19 cellular contexts compared by ENCODE assay signal in genomic region chr9:133467101-133467500, GRCh38. TPM values are rescaled to one million over a fixed set of nuclear protein-coding genes. Genes with fewer than 3 reads are reported as not detected.
A peak's percentile ranks its signal among the peaks of the same experiment; 100 is the strongest.
DNase-seq lines count a peak whose midpoint lies in the region; ATAC-seq, FAIRE-seq and TF ChIP-seq lines count a peak whose summit lies in the region.
"Had no signal": no experiment of that assay in that cellular context is flagged by ENCODE, and none has a peak within 500 bp of the region (broad histone marks: within the 10 kb centered on the region; RNA-seq: fewer than 3 reads in every experiment).

No MANE protein-coding gene starts in this region.

- H3K9me3 ChIP-seq in GM12878 (replicated peaks; ENCODE audit: control insufficient read depth, insufficient read depth, low read length): no peaks in the 10 kb centered on the region
- H3K9me3 ChIP-seq: A549, BLaER1, SJCRH30 had no signal

- no peak overlapping the region for H3K27ac ChIP-seq in GM12878 (ENCODE audit: control insufficient read depth, insufficient read depth)
- no peak overlapping the region for H3K27ac ChIP-seq in RWPE1
- H3K27ac ChIP-seq: A549, BLaER1, SJCRH30 had no signal

- ATAC-seq in GM12878: no peak
- ATAC-seq: A549 had no signal

- BruUV-seq in GM12878 (replicated peaks; lab: Mats Ljungman, UMichigan): no TSS peak

- SMC1A ChIA-PET in GM12878 (lab: Charles Lee; ENCODE audit: uncharacterized antibody, unreplicated experiment): no interaction called here

- TF ChIP-seq POLR2A in GM12878 (IDR thresholded peaks at IDR 0.05; ENCODE audit: low read depth, low read length): peak; percentile 9; the same call in 1 of the 2 replicates

- no peaks in the 10 kb centered on the region for H3K36me3 Mint-ChIP-seq in neural crest cell (ENCODE audit: low read depth)
- H3K36me3 Mint-ChIP-seq: CD4-positive, alpha-beta memory T cell had no signal

- no peak overlapping the region for H3K27ac Mint-ChIP-seq in neural crest cell (ENCODE audit: unreplicated experiment)
- H3K27ac Mint-ChIP-seq: CD4-positive, alpha-beta memory T cell had no signal

- H3K4me2 ChIP-seq in GM12878 (ENCODE audit: control insufficient read depth, insufficient read depth): no peak overlapping the region
- H3K4me2 ChIP-seq: A549, BLaER1 had no signal

- TF ChIP-seq CTCF in GM12878 (IDR thresholded peaks at IDR 0.05 in 2 of 3, conservative IDR thresholded peaks at IDR 0.05 in 1 of 3; ENCODE audit: control insufficient read depth in 2 of 3, extremely low read depth in 1 of 3, insufficient read depth in 1 of 3, low read depth in 3 of 3, low read length in 3 of 3) (no peak), neural crest cell (conservative IDR thresholded peaks at IDR 0.05) (no peak), GM10266 (IDR thresholded peaks at IDR 0.05; ENCODE audit: control insufficient read depth, insufficient read depth, low read depth, missing control alignments) (no peak), RWPE1 (conservative IDR thresholded peaks at IDR 0.05; ENCODE audit: low read depth) (no peak)

- H3K36me3 ChIP-seq in H7 (replicated peaks; ENCODE audit: control insufficient read depth, insufficient read depth, low read length) (no peaks in the 10 kb centered on the region; the same call in 1 of the 2 replicates), GM12878 (ENCODE audit: control insufficient read depth in 2 of 2, insufficient read depth in 2 of 2, low read length in 1 of 2) (peaks cover 0 to 3% of the 10 kb centered on the region in 2 experiments; a peak in 2 of 4 replicates)
- H3K36me3 ChIP-seq: SJCRH30 had no signal

- no peaks in the 10 kb centered on the region for H4K20me1 ChIP-seq in GM12878 (ENCODE audit: control insufficient read depth, insufficient read depth)

- no peaks in the 10 kb centered on the region for H3K4me1 Mint-ChIP-seq in neural crest cell
- H3K4me1 Mint-ChIP-seq: CD4-positive, alpha-beta memory T cell had no signal

- no peak overlapping the region for H3K9ac ChIP-seq in GM12878 (ENCODE audit: control insufficient read depth, insufficient read depth, low read length)
- H3K9ac ChIP-seq: BLaER1 had no signal

- H3K27me3 ChIP-seq in H7 (ENCODE audit: control insufficient read depth, insufficient read depth, low read length) (no peaks in the 10 kb centered on the region), GM12878 (replicated peaks in 1 of 2; ENCODE audit: control insufficient read depth in 2 of 2, insufficient read depth in 2 of 2, low read length in 1 of 2) (no peaks in the 10 kb centered on the region)
- H3K27me3 ChIP-seq: BLaER1, SJCRH30 had no signal

- in situ Hi-C loops in GM12878 (cut with MboI): no loop called here

- H3K4me1 ChIP-seq in GM12878 (ENCODE audit: control insufficient read depth, insufficient read depth, low read length): no peaks in the 10 kb centered on the region
- H3K4me1 ChIP-seq: A549, SJCRH30 had no signal

- no peaks in the 10 kb centered on the region for H3K79me2 ChIP-seq in GM12878 (ENCODE audit: control insufficient read depth, insufficient read depth, low read length)

- peaks cover 2% of the 10 kb centered on the region for H3K27me3 Mint-ChIP-seq in neural crest cell (ENCODE audit: low read depth)
- H3K27me3 Mint-ChIP-seq: CD4-positive, alpha-beta memory T cell had no signal

- H3K4me3 ChIP-seq in H7 (ENCODE audit: insufficient read depth, low read depth, low read length) (no peak overlapping the region), GM12878 (no peak overlapping the region)
- H3K4me3 ChIP-seq: A549, BLaER1, SJCRH30 had no signal

- 74% methylated on average over 10 of the region's 10 CpGs for WGBS in GM12878 (ENCODE audit: insufficient coverage, insufficient replicate concordance, low lambda C conversion rate, missing lambda C conversion rate)

- no peak for TF ChIP-seq RAD21 in GM12878 (IDR thresholded peaks at IDR 0.05; ENCODE audit: insufficient read depth, low read depth, low read length)

- FAIRE-seq in GM12878 (lab: Jason Lieb, UNC): no peak
- FAIRE-seq: A549 had no signal

- POLR2A ChIA-PET in GM12878 (lab: Charles Lee) (no interaction called here), RWPE1 (lab: Yijun Ruan, JAX; ENCODE audit: low non-redundant PET) (no interaction called here)

- CTCF ChIA-PET in GM12878 (lab: Yijun Ruan, JAX) (no interaction called here), RWPE1 (lab: Yijun Ruan, JAX) (no interaction called here)

- H3K4me3 Mint-ChIP-seq in neural crest cell: peak overlapping the region; percentile 34
- H3K4me3 Mint-ChIP-seq: CD4-positive, alpha-beta memory T cell had no signal

- intact Hi-C loops in GM12878 (cut with micrococcal nuclease; ENCODE audit: unreplicated experiment): no loop called here

- no peak for TF ChIP-seq EP300 in GM12878 (IDR thresholded peaks at IDR 0.05; ENCODE audit: borderline replicate concordance in 1 of 2, control insufficient read depth in 1 of 2, low read depth in 2 of 2, low read length in 2 of 2)

- no peaks in the 10 kb centered on the region for H3K9me3 Mint-ChIP-seq in neural crest cell
- H3K9me3 Mint-ChIP-seq: CD4-positive, alpha-beta memory T cell had no signal

- H2AFZ ChIP-seq in GM12878 (ENCODE audit: control insufficient read depth, low read depth, low read length): no peak overlapping the region

- DNase-seq in ELF-1 (ENCODE audit: low read depth, low spot score): peak; percentile 71
- peak; percentile 87 for DNase-seq in H7
- no peak for DNase-seq in GM12878 (ENCODE audit: low read depth, low spot score)
- no peak for DNase-seq in neural crest cell (ENCODE audit: low read depth, low spot score)
- DNase-seq in GM10266 (ENCODE audit: extremely low spot score): no peak
- no peak for DNase-seq in RWPE1 (ENCODE audit: low spot score)
- no peak for DNase-seq in NCI-H748 treated with DMSO at 0.1 percent for 48 hours (lab: John Stamatoyannopoulos, UW)
- DNase-seq: Calu3, DMS53, EL, KG1, NCI-H1105 treated with DMSO at 0.1 percent for 48 hours, NCI-H187, NCI-H345, NCI-H524 treated with DMSO at 0.1 percent for 48 hours, SJCRH30 had no signal

- RAD21 ChIA-PET in GM12878 (lab: Charles Lee; ENCODE audit: unreplicated experiment): no interaction called here

RNA-seq across cellular contexts. Expression of gene CACFD1, which starts 7.3 kb away (rescaled TPM):
- 9.5 and 11.3 TPM in 2 replicates for total RNA-seq in H7 (2014; rRNA removed; shearing (Covaris generic))
- 8.8 and 9.0 TPM in 2 replicates for total RNA-seq in GM12878 (2013; cell fraction: nucleolus; rRNA removed)
- total RNA-seq in GM12878 (2014; rRNA removed): 1.6 and 2.3 TPM in 2 replicates
- total RNA-seq in GM12878 (2014; rRNA removed; fragmentation: Illumina TruSeq; extraction: Trizol): 0.45 and 0.64 TPM in 2 replicates
- 2.7 and 4.0 TPM in 2 replicates for total RNA-seq in GM12878 (2021)
- polyA plus RNA-seq in GM12878 (2011; ENCODE audit: low read depth): 0.87 TPM
- polyA plus RNA-seq in GM12878 (2011; rRNA removed): 2.7 and 5.8 TPM in 2 replicates
- polyA plus RNA-seq in GM12878 (2011; cell fraction: cytosol; rRNA removed): 5.2 and 7.4 TPM in 2 replicates
- 11.7 and 14.1 TPM in 2 replicates for polyA plus RNA-seq in GM12878 (2011; cell fraction: nucleus; rRNA removed)
- polyA plus RNA-seq in GM12878 (2012): 2.4 and 2.6 TPM in 2 replicates
- 0.14 and 0.35 TPM in 2 replicates for polyA plus RNA-seq in GM12878 (2014; fragmentation: Illumina TruSeq; extraction: Trizol)
- polyA plus RNA-seq in GM12878 (2014; fragmentation: Nextera tagmentation; extraction: Ambion mirVana): under 1 TPM in 1 of 2 experiments, not detected in 1; 0.09 TPM
- 1.4 and 3.6 TPM in 2 replicates for polyA plus RNA-seq in GM12878 (2014; rRNA removed)
- 1 to 10 TPM in 1 of 2 experiments, under 1 TPM in 1; 0.98 to 1.4 TPM for polyA plus RNA-seq in GM12878 (2016; fragmentation: Nextera tagmentation; extraction: Ambion mirVana)
- polyA minus RNA-seq in GM12878 (2011; rRNA and poly(A)+ RNA removed): 5.6 and 10.7 TPM in 2 replicates
- polyA minus RNA-seq in GM12878 (2011; cell fraction: cytosol; rRNA and poly(A)+ RNA removed): 3.0 and 4.4 TPM in 2 replicates
- polyA minus RNA-seq in GM12878 (2011; cell fraction: nucleus; rRNA and poly(A)+ RNA removed): 11.6 and 16.0 TPM in 2 replicates
- 42.6 and 45.8 TPM in 2 replicates for total RNA-seq in neural crest cell

RNA-seq across cellular contexts. Expression of gene SLC2A6, which starts 11.8 kb away (rescaled TPM):
- total RNA-seq in H7 (2014; rRNA removed; shearing (Covaris generic)): 13.8 and 18.2 TPM in 2 replicates
- total RNA-seq in GM12878 (2013; cell fraction: nucleolus; rRNA removed): 74.1 and 77.8 TPM in 2 replicates
- total RNA-seq in GM12878 (2014; rRNA removed) (30.4 and 32.4 TPM in 2 replicates), GM12878 (2014; rRNA removed; fragmentation: Illumina TruSeq; extraction: Trizol) (8.3 and 9.4 TPM in 2 replicates), GM12878 (2021) (34.1 and 36.4 TPM in 2 replicates), neural crest cell (29.0 and 30.9 TPM in 2 replicates)
- 4.8 TPM for polyA plus RNA-seq in GM12878 (2011; ENCODE audit: low read depth)
- polyA plus RNA-seq in GM12878 (2011; rRNA removed) (4.3 and 11.7 TPM in 2 replicates), GM12878 (2014; fragmentation: Illumina TruSeq; extraction: Trizol) (4.3 and 6.6 TPM in 2 replicates), GM12878 (2014; fragmentation: Nextera tagmentation; extraction: Ambion mirVana) (1 to 10 TPM; 1.1 to 6.1 TPM), GM12878 (2014; rRNA removed) (37.9 and 44.7 TPM in 2 replicates), GM12878 (2016; fragmentation: Nextera tagmentation; extraction: Ambion mirVana) (10 to 100 TPM; 24.8 to 28.0 TPM)
- 15.7 and 29.5 TPM in 2 replicates for polyA plus RNA-seq in GM12878 (2011; cell fraction: cytosol; rRNA removed)
- polyA plus RNA-seq in GM12878 (2011; cell fraction: nucleus; rRNA removed): 26.2 and 33.5 TPM in 2 replicates
- 15.2 and 16.5 TPM in 2 replicates for polyA plus RNA-seq in GM12878 (2012)
- 11.8 and 29.6 TPM in 2 replicates for polyA minus RNA-seq in GM12878 (2011; rRNA and poly(A)+ RNA removed)
- 13.6 and 14.0 TPM in 2 replicates for polyA minus RNA-seq in GM12878 (2011; cell fraction: cytosol; rRNA and poly(A)+ RNA removed)
- 38.4 and 46.0 TPM in 2 replicates for polyA minus RNA-seq in GM12878 (2011; cell fraction: nucleus; rRNA and poly(A)+ RNA removed)

RNA-seq across cellular contexts. Expression of gene ADAMTS13, which starts 44.9 kb away (rescaled TPM):
- total RNA-seq in H7 (2014; rRNA removed; shearing (Covaris generic)): 2.8 and 5.5 TPM in 2 replicates
- total RNA-seq in GM12878 (2013; cell fraction: nucleolus; rRNA removed): 3.1 and 3.2 TPM in 2 replicates
- total RNA-seq in GM12878 (2014; rRNA removed): 0.28 and 0.33 TPM in 2 replicates
- total RNA-seq in GM12878 (2014; rRNA removed; fragmentation: Illumina TruSeq; extraction: Trizol): 0.18 and 0.28 TPM in 2 replicates
- 1.2 and 2.0 TPM in 2 replicates for total RNA-seq in GM12878 (2021)
- polyA plus RNA-seq in GM12878 (2011; ENCODE audit: low read depth): 1.1 TPM
- 0.82 and 1.7 TPM in 2 replicates for polyA plus RNA-seq in GM12878 (2011; rRNA removed)
- polyA plus RNA-seq in GM12878 (2011; cell fraction: cytosol; rRNA removed): 1.3 and 2.1 TPM in 2 replicates
- 14.0 and 17.9 TPM in 2 replicates for polyA plus RNA-seq in GM12878 (2011; cell fraction: nucleus; rRNA removed)
- polyA plus RNA-seq in GM12878 (2012): 2.4 and 2.6 TPM in 2 replicates
- polyA plus RNA-seq in GM12878 (2014; fragmentation: Illumina TruSeq; extraction: Trizol): 0.22 and 0.28 TPM in 2 replicates
- under 1 TPM; 0.08 to 0.15 TPM for polyA plus RNA-seq in GM12878 (2014; fragmentation: Nextera tagmentation; extraction: Ambion mirVana)
- polyA plus RNA-seq in GM12878 (2014; rRNA removed): 1.2 and 2.4 TPM in 2 replicates
- polyA plus RNA-seq in GM12878 (2016; fragmentation: Nextera tagmentation; extraction: Ambion mirVana): under 1 TPM; 0.28 to 0.37 TPM
- polyA minus RNA-seq in GM12878 (2011; rRNA and poly(A)+ RNA removed): 0.88 and 1.5 TPM in 2 replicates
- 0.40 and 0.83 TPM in 2 replicates for polyA minus RNA-seq in GM12878 (2011; cell fraction: cytosol; rRNA and poly(A)+ RNA removed)
- polyA minus RNA-seq in GM12878 (2011; cell fraction: nucleus; rRNA and poly(A)+ RNA removed): 1.8 and 1.9 TPM in 2 replicates
- 5.8 and 6.0 TPM in 2 replicates for total RNA-seq in neural crest cell
- polyA plus RNA-seq: CD4-positive, alpha-beta memory T cell had no signal

RNA-seq across cellular contexts. Expression of gene REXO4, which starts 49.3 kb away (rescaled TPM):
- 28.5 and 33.5 TPM in 2 replicates for total RNA-seq in H7 (2014; rRNA removed; shearing (Covaris generic))
- total RNA-seq in GM12878 (2013; cell fraction: nucleolus; rRNA removed): 28.7 and 29.1 TPM in 2 replicates
- 31.5 and 33.3 TPM in 2 replicates for total RNA-seq in GM12878 (2014; rRNA removed)
- total RNA-seq in GM12878 (2014; rRNA removed; fragmentation: Illumina TruSeq; extraction: Trizol): 16.5 and 20.9 TPM in 2 replicates
- total RNA-seq in GM12878 (2021): 42.1 and 43.9 TPM in 2 replicates
- polyA plus RNA-seq in GM12878 (2011; ENCODE audit: low read depth): 12.9 TPM
- 23.8 and 27.7 TPM in 2 replicates for polyA plus RNA-seq in GM12878 (2011; rRNA removed)
- polyA plus RNA-seq in GM12878 (2011; cell fraction: cytosol; rRNA removed): 30.9 and 39.6 TPM in 2 replicates
- polyA plus RNA-seq in GM12878 (2011; cell fraction: nucleus; rRNA removed): 23.1 and 30.9 TPM in 2 replicates
- 22.7 and 26.6 TPM in 2 replicates for polyA plus RNA-seq in GM12878 (2012)
- polyA plus RNA-seq in GM12878 (2014; fragmentation: Illumina TruSeq; extraction: Trizol): 16.4 and 24.8 TPM in 2 replicates
- polyA plus RNA-seq in GM12878 (2014; fragmentation: Nextera tagmentation; extraction: Ambion mirVana): 1 to 10 TPM; 2.7 to 8.4 TPM
- polyA plus RNA-seq in GM12878 (2014; rRNA removed): 37.9 and 39.6 TPM in 2 replicates
- 10 to 100 TPM; 34.0 to 38.9 TPM for polyA plus RNA-seq in GM12878 (2016; fragmentation: Nextera tagmentation; extraction: Ambion mirVana)
- 18.3 and 28.3 TPM in 2 replicates for polyA minus RNA-seq in GM12878 (2011; rRNA and poly(A)+ RNA removed)
- 12.6 and 13.8 TPM in 2 replicates for polyA minus RNA-seq in GM12878 (2011; cell fraction: cytosol; rRNA and poly(A)+ RNA removed)
- polyA minus RNA-seq in GM12878 (2011; cell fraction: nucleus; rRNA and poly(A)+ RNA removed): 8.9 and 15.5 TPM in 2 replicates
- total RNA-seq in neural crest cell: 34.0 and 35.4 TPM in 2 replicates

RNA-seq across cellular contexts. Expression of gene MYMK, which starts 57.7 kb away (rescaled TPM):
- total RNA-seq in H7 (2014; rRNA removed; shearing (Covaris generic)): not detected in 2 replicates
- not detected in 2 replicates for total RNA-seq in GM12878 (2013; cell fraction: nucleolus; rRNA removed)
- total RNA-seq in GM12878 (2014; rRNA removed) (not detected in 2 replicates), GM12878 (2014; rRNA removed; fragmentation: Illumina TruSeq; extraction: Trizol) (not detected in 2 replicates), GM12878 (2021) (not detected in 2 replicates), neural crest cell (not detected in 2 replicates)
- polyA plus RNA-seq in GM12878 (2011; ENCODE audit: low read depth): not detected
- polyA plus RNA-seq in GM12878 (2011; rRNA removed) (not detected in 2 replicates), GM12878 (2014; fragmentation: Illumina TruSeq; extraction: Trizol) (not detected in 2 replicates), GM12878 (2014; fragmentation: Nextera tagmentation; extraction: Ambion mirVana) (not detected), GM12878 (2014; rRNA removed) (not detected in 2 replicates), GM12878 (2016; fragmentation: Nextera tagmentation; extraction: Ambion mirVana) (not detected)
- not detected in 2 replicates for polyA plus RNA-seq in GM12878 (2011; cell fraction: cytosol; rRNA removed)
- not detected in 2 replicates for polyA plus RNA-seq in GM12878 (2011; cell fraction: nucleus; rRNA removed)
- polyA plus RNA-seq in GM12878 (2012): not detected in 2 replicates
- polyA minus RNA-seq in GM12878 (2011; rRNA and poly(A)+ RNA removed): not detected in 2 replicates
- polyA minus RNA-seq in GM12878 (2011; cell fraction: cytosol; rRNA and poly(A)+ RNA removed): not detected in 2 replicates
- not detected in 2 replicates for polyA minus RNA-seq in GM12878 (2011; cell fraction: nucleus; rRNA and poly(A)+ RNA removed)
- total RNA-seq: Calu3; CD4-positive, alpha-beta memory T cell had no signal
- polyA plus RNA-seq: A549; CD4-positive, alpha-beta memory T cell had no signal

Comparison
In these comparisons a context has a peak if more than half of its experiments do, and no peak if none do; other contexts are left out.
1. DNase-seq: peak in ELF-1 (single experiment) and H7 (single experiment); none in GM12878 (single experiment), neural crest cell (single experiment), GM10266 (single experiment), RWPE1 (single experiment) and NCI-H748 treated with DMSO at 0.1 percent for 48 hours (single experiment).